8 cellular contexts compared by ENCODE assay signal in the genomic region with DNA sequence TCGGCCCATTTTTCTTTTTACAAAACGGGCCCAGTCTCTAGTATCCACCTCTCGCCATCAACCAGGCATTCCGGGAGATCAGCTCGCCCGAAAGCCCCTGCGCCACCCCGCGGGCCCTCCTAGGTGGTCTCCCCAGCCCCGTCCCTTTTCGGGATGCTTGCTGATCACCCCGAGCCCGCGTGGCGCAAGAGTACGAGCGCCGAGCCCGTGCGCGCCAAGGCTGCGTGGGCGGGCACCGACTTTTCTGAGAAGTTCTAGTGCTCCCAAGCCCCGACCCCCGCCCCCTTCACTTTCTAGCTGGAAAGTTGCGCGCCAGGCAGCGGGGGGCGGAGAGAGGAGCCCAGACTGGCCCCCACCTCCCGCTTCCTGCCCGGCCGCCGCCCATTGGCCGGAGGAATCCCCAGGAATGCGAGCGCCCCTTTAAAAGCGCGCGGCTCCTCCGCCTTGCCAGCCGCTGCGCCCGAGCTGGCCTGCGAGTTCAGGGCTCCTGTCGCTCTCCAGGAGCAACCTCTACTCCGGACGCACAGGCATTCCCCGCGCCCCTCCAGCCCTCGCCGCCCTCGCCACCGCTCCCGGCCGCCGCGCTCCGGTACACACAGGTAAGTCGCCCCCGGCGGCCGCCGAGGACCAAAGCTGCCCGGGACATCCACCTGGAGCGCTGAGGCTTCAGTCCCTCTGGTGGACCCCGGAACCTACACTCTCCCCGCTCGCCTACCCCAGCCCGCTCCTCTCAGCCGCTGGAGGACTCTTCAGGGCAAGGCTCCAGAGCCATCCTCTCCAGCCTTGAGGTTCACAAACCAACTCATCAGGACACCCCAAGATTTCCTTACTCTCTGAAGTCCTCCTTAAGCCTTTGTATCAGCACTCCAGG. TPM values are rescaled to one million over a fixed set of nuclear protein-coding genes. Genes with fewer than 3 reads are reported as not detected.
A peak's percentile ranks its signal among the peaks of the same experiment; 100 is the strongest.
DNase-seq lines count a peak whose midpoint lies in the region; ATAC-seq and TF ChIP-seq lines count a peak whose summit lies in the region.

TSS of gene THBS1 (plus strand) at position 450 of the 871 bp plus-strand sequence. CDS start 779 bp downstream, outside the sequence.

- 0 to 2% (median 0%) methylated on average over 62 to 71 of the region's 71 CpGs for WGBS in ovary, 3 donors

- peaks cover 48% of the 10 kb centered on the region for H3K27me3 ChIP-seq in BE2C
- H3K27me3 ChIP-seq in OCI-LY3 (ENCODE audit: low read depth, low read length), result no peaks in the 10 kb centered on the region
- no peaks in the 10 kb centered on the region for H3K27me3 ChIP-seq in ovary

- no peaks in the 10 kb centered on the region for H3K9me3 ChIP-seq in BE2C
- H3K9me3 ChIP-seq in OCI-LY3 (ENCODE audit: insufficient read depth, low read length), result no peaks in the 10 kb centered on the region
- no peaks in the 10 kb centered on the region for H3K9me3 ChIP-seq in ovary

- H3K9me3 Mint-ChIP-seq in activated naive CD4-positive, alpha-beta T cell treated with anti-CD3 and anti-CD28 coated beads, Interleukin-2, amount 50 U/mL, for 72 hours, result no peaks in the 10 kb centered on the region
- peaks cover 4% of the 10 kb centered on the region for H3K9me3 Mint-ChIP-seq in glutamatergic neuron (ENCODE audit: unreplicated experiment)

- peak; percentile 93 for TF ChIP-seq POLR2A in ovary (IDR thresholded peaks at IDR 0.05)

- peak within 1 kb of the TSS; percentile 70 for H2AFZ ChIP-seq in OCI-LY3 (ENCODE audit: low read depth, low read length)

- no peaks in the 10 kb centered on the region for H3K36me3 Mint-ChIP-seq in activated naive CD4-positive, alpha-beta T cell treated with anti-CD3 and anti-CD28 coated beads, Interleukin-2, amount 50 U/mL, for 72 hours
- no peaks in the 10 kb centered on the region for H3K36me3 Mint-ChIP-seq in glutamatergic neuron (ENCODE audit: unreplicated experiment)

- DNase-seq in BE2C (no peak), glutamatergic neuron (peak; percentile 42), ovary (peak; percentile 93 to 97 (median 94))
- DNase-seq in activated naive CD4-positive, alpha-beta T cell treated with anti-CD3 and anti-CD28 coated beads, Interleukin-2, amount 50 U/mL, for 72 hours (ENCODE audit: low spot score in 2 of 2), result peak in 1 of 2 donors; percentile 50

- H3K27ac ChIP-seq in OCI-LY3 (ENCODE audit: low read length) (peak within 1 kb of the TSS; percentile 59), ovary (peak within 1 kb of the TSS; percentile 68 to 93)

- peak within 1 kb of the TSS; percentile 93 for H3K9ac ChIP-seq in OCI-LY3 (ENCODE audit: low read length)

- TF ChIP-seq CTCF in BE2C (IDR thresholded peaks at IDR 0.05; ENCODE audit: low read depth, low read length) (no peak), OCI-LY3 (IDR thresholded peaks at IDR 0.05; ENCODE audit: low read depth, low read length) (no peak), glutamatergic neuron (IDR thresholded peaks at IDR 0.05; ENCODE audit: partially characterized antibody, unreplicated experiment) (no peak), ovary (IDR thresholded peaks at IDR 0.05) (peak in 1 of 3 donors; percentile 9)

- H3K4me1 ChIP-seq in BE2C (0 out of 2 replicates have a peak, but pooled peaks cover 3% of the 10 kb centered on the region), OCI-LY3 (ENCODE audit: low read length) (peaks cover 16% of the 10 kb centered on the region), ovary (ENCODE audit: insufficient read depth) (peaks cover 18% of the 10 kb centered on the region)

- no peaks in the 10 kb centered on the region for H3K79me2 ChIP-seq in OCI-LY3 (ENCODE audit: low read length)

- no peaks in the 10 kb centered on the region for H4K20me1 ChIP-seq in OCI-LY3 (ENCODE audit: insufficient read depth, low read length)

- H3K27ac Mint-ChIP-seq in activated naive CD4-positive, alpha-beta T cell treated with anti-CD3 and anti-CD28 coated beads, Interleukin-2, amount 50 U/mL, for 72 hours, result no peak within 1 kb of the TSS
- H3K27ac Mint-ChIP-seq in glutamatergic neuron (ENCODE audit: unreplicated experiment), result no peak within 1 kb of the TSS

- peak; percentile 25 for TF ChIP-seq EP300 in ovary (IDR thresholded peaks at IDR 0.05)

- peak within 1 kb of the TSS; percentile 99 for H3K4me2 ChIP-seq in OCI-LY3 (ENCODE audit: low read length)

- peaks cover 14% of the 10 kb centered on the region for H3K27me3 Mint-ChIP-seq in glutamatergic neuron (ENCODE audit: unreplicated experiment)

- no peaks in the 10 kb centered on the region for H3K36me3 ChIP-seq in BE2C
- no peaks in the 10 kb centered on the region for H3K36me3 ChIP-seq in OCI-LY3 (replicated peaks; ENCODE audit: low read depth, low read length)
- H3K36me3 ChIP-seq in ovary, result no peaks in the 10 kb centered on the region

- ATAC-seq in GM21529 (IDR thresholded peaks at IDR 0.05; ENCODE audit: unreplicated experiment), result peak; percentile 13
- ATAC-seq in activated naive CD4-positive, alpha-beta T cell treated with anti-CD3 and anti-CD28 coated beads, Interleukin-2, amount 50 U/mL, for 72 hours, result peak; percentile 43 to 49
- no peak for ATAC-seq in HG03571 (IDR thresholded peaks at IDR 0.05; ENCODE audit: unreplicated experiment)
- ATAC-seq in HG03095 (IDR thresholded peaks at IDR 0.05; ENCODE audit: unreplicated experiment), result no peak

- H3K4me3 Mint-ChIP-seq in glutamatergic neuron (ENCODE audit: unreplicated experiment), result peak within 1 kb of the TSS; percentile 88

- H3K4me1 Mint-ChIP-seq in glutamatergic neuron (ENCODE audit: low read depth, unreplicated experiment), result peaks cover 11% of the 10 kb centered on the region

- intact Hi-C loops in ovary (cut with DNase I), result loop anchor here (2.0 to 10.0 kb wide), 10 partner anchors 174 to 874 kb away; no protein-coding TSS in a partner anchor

- H3K4me3 ChIP-seq in BE2C (ENCODE audit: low read depth, low read length) (peak within 1 kb of the TSS; percentile 40), OCI-LY3 (ENCODE audit: low read length) (peak within 1 kb of the TSS; percentile 81), ovary (peak within 1 kb of the TSS; percentile 92)

RNA-seq across cellular contexts. Expression of gene THBS1, which starts in this region (rescaled TPM):
- polyA plus RNA-seq in BE2C (2012; ENCODE audit: insufficient read depth, insufficient read length, low read depth), result 0.90 TPM
- total RNA-seq in activated naive CD4-positive, alpha-beta T cell treated with anti-CD3 and anti-CD28 coated beads, Interleukin-2, amount 50 U/mL, for 72 hours, result 1 to 10 TPM in 1 of 2 donors, under 1 TPM in 1; 0.46 to 7.5 TPM
- 0.83 TPM for total RNA-seq in glutamatergic neuron (ENCODE audit: unreplicated experiment)
- total RNA-seq in ovary, result 100 to 1,000 TPM in 6 of 7 donors, 10 to 100 TPM in 1; 53.6 to 428 (median 234) TPM
- polyA plus RNA-seq in ovary, result 100 to 1,000 TPM in 1 of 2 donors, 10 to 100 TPM in 1; 64.4 to 118 TPM

Comparison
In these comparisons a context has a peak if more than half of its experiments do, and no peak if none do; other contexts are left out.
1. RNA of gene THBS1 (total RNA-seq): 53.6 to 428 TPM in ovary; 0.46 to 7.5 TPM in activated naive CD4-positive, alpha-beta T cell treated with anti-CD3 and anti-CD28 coated beads, Interleukin-2, amount 50 U/mL, for 72 hours and 0.83 TPM in glutamatergic neuron (single experiment); every median in the first group is over 4 times any median in the second.
2. Peak in DNase-seq in glutamatergic neuron; RNA of the gene not detected or under 1 TPM.
3. H3K4me3 ChIP-seq: peak in every context shown above with its lines; median percentile 92 in ovary; 81 in OCI-LY3; 40 in BE2C.
4. ATAC-seq: peak in GM21529 (single experiment) and activated naive CD4-positive, alpha-beta T cell treated with anti-CD3 and anti-CD28 coated beads, Interleukin-2, amount 50 U/mL, for 72 hours (2 of 2); none in HG03571 (single experiment) and HG03095 (single experiment).